9 cellular contexts compared by ENCODE assay signal in genomic region chr15:52427804-52428203, GRCh38.
A peak's percentile ranks its signal among the peaks of the same experiment; 100 is the strongest.
DNase-seq lines count a peak whose midpoint lies in the region; ATAC-seq and TF ChIP-seq lines count a peak whose summit lies in the region.
"Had no signal": no experiment of that assay in that cellular context is flagged by ENCODE, and none has a peak within 500 bp of the region (broad histone marks: within the 10 kb centered on the region; RNA-seq: fewer than 3 reads in every experiment).

No MANE protein-coding gene starts in this region.

- H3K4me3 Mint-ChIP-seq in progenitor cell of endocrine pancreas (ENCODE audit: low read depth), result no peak overlapping the region
- no peak overlapping the region for H3K4me3 Mint-ChIP-seq in CD8-positive, alpha-beta memory T cell

- H3K4me1 ChIP-seq in CD8-positive, alpha-beta memory T cell (ENCODE audit: insufficient read depth, low read length), result no peaks in the 10 kb centered on the region
- H3K4me1 ChIP-seq: pancreas had no signal

- peak overlapping the region; percentile 27 for H3K27ac Mint-ChIP-seq in progenitor cell of endocrine pancreas
- no peak overlapping the region for H3K27ac Mint-ChIP-seq in CD8-positive, alpha-beta memory T cell

- peak; percentile 11 for DNase-seq in GM12865 (ENCODE audit: low read depth)
- DNase-seq in HuH-7.5 (ENCODE audit: low spot score), result peak; percentile 11
- peak; percentile 54 for DNase-seq in epithelial cell of esophagus (ENCODE audit: low read depth)
- no peak for DNase-seq in progenitor cell of endocrine pancreas (ENCODE audit: low spot score, unreplicated experiment)
- no peak for DNase-seq in NCI-H510A (lab: John Stamatoyannopoulos, UW)
- no peak for DNase-seq in CD8-positive, alpha-beta memory T cell
- DNase-seq: dorsolateral prefrontal cortex, pancreas had no signal

- H3K4me3 ChIP-seq in GM12865 (ENCODE audit: low read depth, low read length), result no peak overlapping the region
- no peak overlapping the region for H3K4me3 ChIP-seq in epithelial cell of esophagus (ENCODE audit: low read length)
- H3K4me3 ChIP-seq in CD8-positive, alpha-beta memory T cell (ENCODE audit: low read length), result no peak overlapping the region
- H3K4me3 ChIP-seq: dorsolateral prefrontal cortex, pancreas had no signal

- peaks cover 1% of the 10 kb centered on the region for H3K36me3 Mint-ChIP-seq in progenitor cell of endocrine pancreas (ENCODE audit: insufficient read depth)
- peaks cover 5 to 61% (median 22%) of the 10 kb centered on the region in 3 donors for H3K36me3 Mint-ChIP-seq in CD8-positive, alpha-beta memory T cell

- H3K27me3 Mint-ChIP-seq in progenitor cell of endocrine pancreas, result no peaks in the 10 kb centered on the region
- H3K27me3 Mint-ChIP-seq in CD8-positive, alpha-beta memory T cell, result peaks cover 0 to 1% of the 10 kb centered on the region in 2 donors

- POLR2A ChIA-PET in CD8-positive, alpha-beta memory T cell (lab: Charles Lee), result no interaction called here

- H3K4me1 Mint-ChIP-seq in progenitor cell of endocrine pancreas (ENCODE audit: low read depth), result peaks cover 14% of the 10 kb centered on the region
- H3K4me1 Mint-ChIP-seq in CD8-positive, alpha-beta memory T cell, result peaks cover 5 to 7% (median 6%) of the 10 kb centered on the region in 3 donors

- no peak overlapping the region for H3K27ac ChIP-seq in CD8-positive, alpha-beta memory T cell (ENCODE audit: low read depth, low read length)
- H3K27ac ChIP-seq: pancreas had no signal

- H3K9me3 ChIP-seq in CD8-positive, alpha-beta memory T cell (ENCODE audit: low read length), result no peaks in the 10 kb centered on the region
- H3K9me3 ChIP-seq: pancreas had no signal

- TF ChIP-seq CTCF in GM12865 (IDR thresholded peaks at IDR 0.05; ENCODE audit: insufficient read depth, low read depth, low read length, missing control alignments) (no peak), epithelial cell of esophagus (IDR thresholded peaks at IDR 0.05; ENCODE audit: insufficient read depth, low read depth, low read length, missing control alignments) (no peak), progenitor cell of endocrine pancreas (IDR thresholded peaks at IDR 0.05; ENCODE audit: unreplicated experiment) (no peak)

- no peaks in the 10 kb centered on the region for H3K9me3 Mint-ChIP-seq in progenitor cell of endocrine pancreas (ENCODE audit: low read depth)
- H3K9me3 Mint-ChIP-seq in CD8-positive, alpha-beta memory T cell, result no peaks in the 10 kb centered on the region

- no peaks in the 10 kb centered on the region for H3K36me3 ChIP-seq in CD8-positive, alpha-beta memory T cell (ENCODE audit: insufficient read depth, low read length)
- H3K36me3 ChIP-seq: pancreas had no signal

- H3K27me3 ChIP-seq in CD8-positive, alpha-beta memory T cell (ENCODE audit: insufficient read depth, low read length, poor library complexity, severe bottlenecking), result no peaks in the 10 kb centered on the region
- H3K27me3 ChIP-seq: dorsolateral prefrontal cortex, pancreas had no signal

- ATAC-seq in HG03135 (IDR thresholded peaks at IDR 0.05; ENCODE audit: unreplicated experiment), result no peak

- CTCF ChIA-PET in CD8-positive, alpha-beta memory T cell (lab: Charles Lee), result no interaction called here

Comparison
In these comparisons a context has a peak if more than half of its experiments do, and no peak if none do; other contexts are left out.
1. DNase-seq: peak in GM12865 (single experiment), HuH-7.5 (single experiment) and epithelial cell of esophagus (single experiment); none in progenitor cell of endocrine pancreas (single experiment), NCI-H510A (single experiment) and CD8-positive, alpha-beta memory T cell (0 of 5).